In genomic region chr6:161233986-161234620, GRCh38 we compare ENCODE assay signal across 10 cellular contexts. TPM values are rescaled to one million over a fixed set of nuclear protein-coding genes. Genes with fewer than 3 reads are reported as not detected.
DNase-seq lines count a peak whose midpoint lies in the region; ATAC-seq and TF ChIP-seq lines count a peak whose summit lies in the region.
"Had no signal": no experiment of that assay in that cellular context is flagged by ENCODE, and none has a peak within 500 bp of the region (broad histone marks: within the 10 kb centered on the region; RNA-seq: fewer than 3 reads in every experiment).

No MANE protein-coding gene starts in this region.

- TF ChIP-seq CTCF in lower leg skin (IDR thresholded peaks at IDR 0.05): no peak

- 57 to 63% methylated on average over 9 of the region's 9 CpGs for WGBS in lower leg skin, 2 donors

- H3K4me3 ChIP-seq in lower leg skin (ENCODE audit: low read depth, poor library complexity, severe bottlenecking): no peak overlapping the region

- peak overlapping the region; percentile 58 for H3K27ac ChIP-seq in cingulate gyrus (ENCODE audit: low read depth, low read length)
- H3K27ac ChIP-seq: 22Rv1 had no signal

- TF ChIP-seq POLR2A in lower leg skin (IDR thresholded peaks at IDR 0.05): no peak

- no peak for ATAC-seq in GM19328 (IDR thresholded peaks at IDR 0.05; ENCODE audit: unreplicated experiment)

- DNase-seq in DMS 273 (lab: John Stamatoyannopoulos, UW; ENCODE audit: unreplicated experiment) (peak; percentile 32), DMS 273 treated with DMSO at 0.1 percent for 48 hours (lab: John Stamatoyannopoulos, UW) (no peak), lower leg skin (ENCODE audit: low spot score in 2 of 2) (peak; percentile 64 to 94), ureter (ENCODE audit: low spot score) (peak; percentile 75), NCI-H1694 treated with DMSO at 0.1 percent for 48 hours (lab: John Stamatoyannopoulos, UW) (no peak), GM19238 (ENCODE audit: insufficient read length, low spot score) (no peak)
- DNase-seq: small intestine had no signal

- intact Hi-C loops in lower leg skin (cut with DNase I; ENCODE audit: low total_unique reads): no loop called here

RNA-seq across cellular contexts. Expression of gene AGPAT4, which starts 39.8 kb away (rescaled TPM):
- total RNA-seq in lower leg skin (1 to 10 TPM in 2 of 4 donors, under 1 TPM in 2; 0.44 to 2.0 (median 1.2) TPM), ureter (20.2 TPM)

Comparison
In these comparisons a context has a peak if more than half of its experiments do, and no peak if none do; other contexts are left out.
1. DNase-seq: peak in DMS 273 (single experiment), lower leg skin (2 of 2) and ureter (single experiment); none in DMS 273 treated with DMSO at 0.1 percent for 48 hours (single experiment), NCI-H1694 treated with DMSO at 0.1 percent for 48 hours (single experiment) and GM19238 (single experiment).